Comparison of ENCODE assay signal across 1 cellular context in the genomic region with DNA sequence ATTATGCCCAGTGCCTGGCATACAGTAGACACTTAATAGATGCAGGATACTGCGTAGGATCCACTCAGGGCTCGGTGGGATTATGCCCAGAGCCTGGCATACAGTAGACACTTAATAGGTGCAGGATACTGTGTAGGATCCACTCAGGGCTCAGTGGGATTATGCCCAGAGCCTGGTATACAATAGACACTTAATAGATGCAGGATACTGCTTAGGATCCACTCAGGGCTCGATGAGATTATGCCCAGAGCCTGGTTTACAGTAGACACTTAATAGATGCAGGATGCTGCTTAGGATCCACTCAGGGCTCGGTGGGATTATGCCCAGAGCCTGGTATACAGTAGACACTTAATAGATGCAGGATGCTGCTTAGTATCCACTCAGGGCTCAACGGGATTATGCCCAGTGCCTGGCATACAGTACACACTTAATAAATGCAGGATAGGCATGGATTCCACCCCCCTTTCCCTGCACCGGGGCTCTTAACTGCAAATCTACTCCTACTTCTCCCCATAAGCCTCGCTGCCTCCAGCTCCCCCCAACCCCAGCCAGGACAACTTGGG.
TF ChIP-seq lines count a peak whose summit lies in the region.

No MANE protein-coding gene starts in this region.

TF ChIP-seq in HepG2, 621 proteins besides CTCF, POLR2A, EP300 and RAD21:
- no peak for TF ChIP-seq ZNF547 (CRISPR knock-in tag; IDR thresholded peaks at IDR 0.05)
- TF ChIP-seq ZKSCAN8 (CRISPR knock-in tag; IDR thresholded peaks at IDR 0.05; ENCODE audit: borderline replicate concordance), result peak; percentile 74; the same call in 1 of the 2 replicates
TF ChIP-seq in HepG2: peak in this region for 1.
